In genomic region chr1:236063919-236064673, GRCh38 we compare ENCODE assay signal across 8 cellular contexts. TPM values are rescaled to one million over a fixed set of nuclear protein-coding genes. Genes with fewer than 3 reads are reported as not detected.
DNase-seq lines count a peak whose midpoint lies in the region; ATAC-seq, FAIRE-seq and TF ChIP-seq lines count a peak whose summit lies in the region.

No MANE protein-coding gene starts in this region.

- H3K4me1 ChIP-seq in Caco-2 (no peaks in the 10 kb centered on the region), HAP-1 (peaks cover 3% of the 10 kb centered on the region; the same call in 1 of the 2 replicates), esophagus muscularis mucosa (peaks cover 35 to 79% (median 72%) of the 10 kb centered on the region in 4 donors)

- TF ChIP-seq EP300 in esophagus muscularis mucosa (IDR thresholded peaks at IDR 0.05): no peak

- no peaks in the 10 kb centered on the region for H3K4me1 Mint-ChIP-seq in Caco-2 (ENCODE audit: low read depth, unreplicated experiment)

- TF ChIP-seq CTCF in Caco-2 (IDR thresholded peaks at IDR 0.05; ENCODE audit: insufficient read depth in 1 of 2, low read depth in 1 of 2, low read length in 1 of 2, severe bottlenecking in 1 of 2, unreplicated experiment in 1 of 2): no peak
- TF ChIP-seq CTCF in esophagus muscularis mucosa (IDR thresholded peaks at IDR 0.05): no peak

- H3K27me3 Mint-ChIP-seq in Caco-2 (ENCODE audit: insufficient read depth, unreplicated experiment): no peaks in the 10 kb centered on the region

- in situ Hi-C loops in HAP-1 (cut with MboI; ENCODE audit: low sequenced_read_pairs): no loop called here

- H3K9me3 Mint-ChIP-seq in Caco-2 (ENCODE audit: unreplicated experiment): no peaks in the 10 kb centered on the region

- H3K4me3 Mint-ChIP-seq in Caco-2 (ENCODE audit: unreplicated experiment): peak overlapping the region; percentile 69

- peak overlapping the region; percentile 81 for H3K27ac Mint-ChIP-seq in Caco-2 (ENCODE audit: unreplicated experiment)

- peak overlapping the region; percentile 37 for H3K4me3 ChIP-seq in Caco-2 (ENCODE audit: low read depth, low read length)
- peak overlapping the region; percentile 85 for H3K4me3 ChIP-seq in HAP-1
- peak overlapping the region; percentile 63 to 90 (median 79) for H3K4me3 ChIP-seq in esophagus muscularis mucosa

- H3K27ac ChIP-seq in esophagus muscularis mucosa (replicated peaks in 1 of 4): peak overlapping the region; percentile 89 to 99 (median 96)

- POLR2A ChIA-PET in Caco-2 (lab: Charles Lee): no interaction called here

- H3K36me3 Mint-ChIP-seq in Caco-2 (ENCODE audit: insufficient read depth, unreplicated experiment): peaks cover 12% of the 10 kb centered on the region

- ATAC-seq in HG03097 (IDR thresholded peaks at IDR 0.05; ENCODE audit: low FRiP score, unreplicated experiment): no peak

- BruUV-seq in Caco-2 (replicated peaks; lab: Mats Ljungman, UMichigan): no TSS peak

- TF ChIP-seq POLR2A in esophagus muscularis mucosa (IDR thresholded peaks at IDR 0.05; ENCODE audit: low read depth): no peak

- no peak for FAIRE-seq in urothelium cell line (lab: Jason Lieb, UNC)

- DNase-seq in Caco-2 (peak; percentile 63 to 71), HAP-1 (ENCODE audit: low spot score in 2 of 2) (peak; percentile 23 to 69), esophagus muscularis mucosa (ENCODE audit: extremely low spot score) (peak; percentile 95), mucosa of gallbladder (ENCODE audit: low spot score) (peak; percentile 73), urothelium cell line (ENCODE audit: low spot score) (peak; percentile 49), Kasumi-1 (lab: John Stamatoyannopoulos, UW) (no peak)
- peak; percentile 32 for DNase-seq in activated CD4-positive, alpha-beta T cell treated with anti-CD3 and anti-CD28 coated beads for 48 hours

- intact Hi-C loops in Caco-2 (cut with micrococcal nuclease; ENCODE audit: unreplicated experiment): loop anchor here (2.0 kb wide), 1 partner anchor 21 kb away; no protein-coding TSS in a partner anchor
- intact Hi-C loops in esophagus muscularis mucosa (cut with DNase I): loop anchor here (5.0 to 10.0 kb wide), 3 partner anchors 47 to 559 kb away; partner anchors contain the start of gene B3GALNT2

- 10% methylated on average over 5 of the region's 55 CpGs for WGBS in esophagus muscularis mucosa

- CTCF ChIA-PET in Caco-2 (lab: Charles Lee): no interaction called here

- H3K36me3 ChIP-seq in Caco-2 (ENCODE audit: control insufficient read depth, insufficient read depth, low read length) (no peaks in the 10 kb centered on the region), HAP-1 (replicated peaks) (no peaks in the 10 kb centered on the region), esophagus muscularis mucosa (peaks cover 0 to 24% (median 9%) of the 10 kb centered on the region in 4 donors)

- H3K27me3 ChIP-seq in Caco-2 (replicated peaks; ENCODE audit: control insufficient read depth, insufficient read depth, low read length) (no peaks in the 10 kb centered on the region), HAP-1 (ENCODE audit: low read depth) (no peaks in the 10 kb centered on the region), esophagus muscularis mucosa (peaks cover 0 to 4% (median 0%) of the 10 kb centered on the region in 4 donors)

- no peaks in the 10 kb centered on the region for H3K9me3 ChIP-seq in Caco-2
- H3K9me3 ChIP-seq in HAP-1: no peaks in the 10 kb centered on the region
- H3K9me3 ChIP-seq in esophagus muscularis mucosa: no peaks in the 10 kb centered on the region

RNA-seq across cellular contexts. Expression of gene NID1, which starts 0.8 kb away (rescaled TPM):
- total RNA-seq in Caco-2 (2022) (43.7 and 48.5 TPM in 2 replicates), esophagus muscularis mucosa (100 to 1,000 TPM; 187 to 390 (median 287) TPM), mucosa of gallbladder (89.4 TPM)

Comparison
In these comparisons a context has a peak if more than half of its experiments do, and no peak if none do; other contexts are left out.
1. DNase-seq: peak in Caco-2 (2 of 2), HAP-1 (2 of 2), activated CD4-positive, alpha-beta T cell treated with anti-CD3 and anti-CD28 coated beads for 48 hours (single experiment), esophagus muscularis mucosa (single experiment), mucosa of gallbladder (single experiment) and urothelium cell line (single experiment); none in Kasumi-1 (0 of 2).
2. Peak in every context shown above with its lines, with median percentiles within 50 percentile points of each other: H3K4me3 ChIP-seq.